Comparison of ENCODE assay signal across 2 cellular contexts in genomic region chr5:179285776-179286162, GRCh38. TPM values are rescaled to one million over a fixed set of nuclear protein-coding genes. Genes with fewer than 3 reads are reported as not detected.
"Had no signal": no experiment of that assay in that cellular context is flagged by ENCODE, and none has a peak within 500 bp of the region (broad histone marks: within the 10 kb centered on the region; RNA-seq: fewer than 3 reads in every experiment).

No MANE protein-coding gene starts in this region.

RNA-seq across cellular contexts. Expression of gene ADAMTS2, which starts 59.5 kb away (rescaled TPM):
- total RNA-seq: endothelial cell of umbilical vein, pulmonary artery endothelial cell had no signal
- polyA plus RNA-seq: endothelial cell of umbilical vein had no signal
